18 cellular contexts compared by ENCODE assay signal in the genomic region with DNA sequence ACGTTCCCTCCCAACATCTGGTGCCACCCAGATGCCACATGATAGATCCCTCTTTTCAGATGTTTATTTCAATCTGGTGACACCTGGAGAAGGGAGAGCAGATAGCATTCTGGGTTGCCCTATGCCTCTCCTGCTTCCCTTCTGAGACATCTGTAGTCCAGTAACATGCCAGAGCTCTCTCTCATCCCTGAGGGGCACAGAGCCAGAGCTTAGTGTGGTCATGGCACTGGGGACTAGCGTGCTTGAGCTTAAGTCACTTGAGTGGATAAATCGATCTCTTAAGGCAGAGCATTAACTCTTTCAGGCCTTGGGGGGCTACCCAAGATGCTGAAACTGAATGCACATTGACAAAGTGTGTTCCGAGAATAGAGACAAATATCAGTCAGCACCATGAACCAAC. TPM values are rescaled to one million over a fixed set of nuclear protein-coding genes. Genes with fewer than 3 reads are reported as not detected.
"Had no signal": no experiment of that assay in that cellular context is flagged by ENCODE, and none has a peak within 500 bp of the region (broad histone marks: within the 10 kb centered on the region; RNA-seq: fewer than 3 reads in every experiment).

No MANE protein-coding gene starts in this region.

- H3K36me3 Mint-ChIP-seq: activated naive CD8-positive, alpha-beta T cell; stimulated activated naive B cell treated with anti-CD40 and anti-IgM and Interleukin-4, amounts not matched to agents 10 μg/mL and 1 μg/mL and 100 μg/mL, for 72 hours had no signal

- DNase-seq: activated CD4-positive, alpha-beta T cell treated with anti-CD3 and anti-CD28 coated beads, Interleukin-2, amount 10 ng/mL, durations not matched to agents 7 days and 5 days; activated CD8-positive, alpha-beta memory T cell treated with anti-CD3 and anti-CD28 coated beads for 24 hours; activated gamma-delta T cell treated with Interleukin-2 at 50 U/mL for 16 hours; effector memory CD4-positive, alpha-beta T cell; head of caudate nucleus; left lung; mammary epithelial cell; occipital lobe; posterior cingulate gyrus; sigmoid colon; spleen; stimulated activated naive B cell treated with anti-CD40 and anti-IgM and Interleukin-4, amounts not matched to agents 10 μg/mL and 1 μg/mL and 100 μg/mL, for 72 hours; T-helper 1 cell; T1000; upper lobe of right lung had no signal

- H3K27me3 Mint-ChIP-seq: activated CD4-positive, alpha-beta T cell treated with anti-CD3 and anti-CD28 coated beads, Interleukin-2, amount 10 ng/mL, durations not matched to agents 7 days and 5 days had no signal

- ATAC-seq: left lung; stimulated activated naive B cell treated with anti-CD40 and anti-IgM and Interleukin-4, amounts not matched to agents 10 μg/mL and 1 μg/mL and 100 μg/mL, for 72 hours; upper lobe of right lung had no signal

- H3K4me3 Mint-ChIP-seq: activated CD4-positive, alpha-beta T cell treated with anti-CD3 and anti-CD28 coated beads, Interleukin-2, amount 10 ng/mL, durations not matched to agents 7 days and 5 days; activated naive CD8-positive, alpha-beta T cell; dendritic cell treated with granulocyte-macrophage colony-stimulating factor and Interleukin-4, amounts not matched to agents 40 ng/mL and 50 ng/mL, for 4 days; stimulated activated naive B cell treated with anti-CD40 and anti-IgM and Interleukin-4, amounts not matched to agents 10 μg/mL and 1 μg/mL and 100 μg/mL, for 72 hours had no signal

- H3K9me3 Mint-ChIP-seq: activated CD4-positive, alpha-beta T cell treated with anti-CD3 and anti-CD28 coated beads, Interleukin-2, amount 10 ng/mL, durations not matched to agents 7 days and 5 days; dendritic cell treated with granulocyte-macrophage colony-stimulating factor and Interleukin-4, amounts not matched to agents 40 ng/mL and 50 ng/mL, for 4 days had no signal

- H3K4me1 Mint-ChIP-seq: activated CD4-positive, alpha-beta T cell treated with anti-CD3 and anti-CD28 coated beads, Interleukin-2, amount 10 ng/mL, durations not matched to agents 7 days and 5 days; stimulated activated naive B cell treated with anti-CD40 and anti-IgM and Interleukin-4, amounts not matched to agents 10 μg/mL and 1 μg/mL and 100 μg/mL, for 72 hours had no signal

- H3K27ac Mint-ChIP-seq: activated CD4-positive, alpha-beta T cell treated with anti-CD3 and anti-CD28 coated beads, Interleukin-2, amount 10 ng/mL, durations not matched to agents 7 days and 5 days; activated naive CD8-positive, alpha-beta T cell; dendritic cell treated with granulocyte-macrophage colony-stimulating factor and Interleukin-4, amounts not matched to agents 40 ng/mL and 50 ng/mL, for 4 days; stimulated activated naive B cell treated with anti-CD40 and anti-IgM and Interleukin-4, amounts not matched to agents 10 μg/mL and 1 μg/mL and 100 μg/mL, for 72 hours had no signal

RNA-seq across cellular contexts. Expression of a gene that starts 47.9 kb away (rescaled TPM):
- total RNA-seq: activated CD4-positive, alpha-beta T cell treated with anti-CD3 and anti-CD28 coated beads, Interleukin-2, amount 10 ng/mL, durations not matched to agents 7 days and 5 days; endothelial cell of umbilical vein; mammary epithelial cell had no signal
